ENCODE assay signal across 1 cellular context in the genomic region with DNA sequence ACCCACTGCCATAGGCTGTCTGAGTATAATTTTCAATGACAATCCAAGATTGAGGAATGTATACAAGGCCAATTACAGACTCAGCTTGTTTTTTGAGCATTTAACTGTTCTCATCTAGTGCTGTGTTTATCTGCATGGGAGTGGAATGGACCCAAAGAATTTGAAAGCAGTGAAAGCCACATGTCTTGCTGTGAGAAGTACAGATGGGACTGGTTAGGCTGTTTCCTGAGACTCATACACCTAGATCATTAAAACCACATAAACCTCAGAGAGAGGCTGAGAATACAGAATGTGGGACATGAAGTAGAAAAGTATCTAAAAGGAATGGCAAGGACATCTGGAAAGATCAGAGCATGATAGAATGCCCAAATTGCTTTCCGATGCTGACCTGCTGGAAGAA.
TF ChIP-seq lines count a peak whose summit lies in the region.

No MANE protein-coding gene starts in this region.

TF ChIP-seq in SK-N-SH treated with all-trans-retinoic acid at 6 μM for 48 hours, 23 proteins besides CTCF, POLR2A, EP300 and RAD21 (continued from another document):
- TF ChIP-seq, protein P1, sequence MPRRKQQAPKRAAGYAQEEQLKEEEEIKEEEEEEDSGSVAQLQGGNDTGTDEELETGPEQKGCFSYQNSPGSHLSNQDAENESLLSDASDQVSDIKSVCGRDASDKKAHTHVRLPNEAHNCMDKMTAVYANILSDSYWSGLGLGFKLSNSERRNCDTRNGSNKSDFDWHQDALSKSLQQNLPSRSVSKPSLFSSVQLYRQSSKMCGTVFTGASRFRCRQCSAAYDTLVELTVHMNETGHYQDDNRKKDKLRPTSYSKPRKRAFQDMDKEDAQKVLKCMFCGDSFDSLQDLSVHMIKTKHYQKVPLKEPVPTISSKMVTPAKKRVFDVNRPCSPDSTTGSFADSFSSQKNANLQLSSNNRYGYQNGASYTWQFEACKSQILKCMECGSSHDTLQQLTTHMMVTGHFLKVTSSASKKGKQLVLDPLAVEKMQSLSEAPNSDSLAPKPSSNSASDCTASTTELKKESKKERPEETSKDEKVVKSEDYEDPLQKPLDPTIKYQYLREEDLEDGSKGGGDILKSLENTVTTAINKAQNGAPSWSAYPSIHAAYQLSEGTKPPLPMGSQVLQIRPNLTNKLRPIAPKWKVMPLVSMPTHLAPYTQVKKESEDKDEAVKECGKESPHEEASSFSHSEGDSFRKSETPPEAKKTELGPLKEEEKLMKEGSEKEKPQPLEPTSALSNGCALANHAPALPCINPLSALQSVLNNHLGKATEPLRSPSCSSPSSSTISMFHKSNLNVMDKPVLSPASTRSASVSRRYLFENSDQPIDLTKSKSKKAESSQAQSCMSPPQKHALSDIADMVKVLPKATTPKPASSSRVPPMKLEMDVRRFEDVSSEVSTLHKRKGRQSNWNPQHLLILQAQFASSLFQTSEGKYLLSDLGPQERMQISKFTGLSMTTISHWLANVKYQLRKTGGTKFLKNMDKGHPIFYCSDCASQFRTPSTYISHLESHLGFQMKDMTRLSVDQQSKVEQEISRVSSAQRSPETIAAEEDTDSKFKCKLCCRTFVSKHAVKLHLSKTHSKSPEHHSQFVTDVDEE (CRISPR knock-in tag; IDR thresholded peaks at IDR 0.05) = no peak
- TF ChIP-seq ESRRG (CRISPR knock-in tag; IDR thresholded peaks at IDR 0.05) (no peak), ARNTL (CRISPR knock-in tag; IDR thresholded peaks at IDR 0.05; ENCODE audit: borderline replicate concordance, low read depth) (no peak)
- TF ChIP-seq, protein P2, sequence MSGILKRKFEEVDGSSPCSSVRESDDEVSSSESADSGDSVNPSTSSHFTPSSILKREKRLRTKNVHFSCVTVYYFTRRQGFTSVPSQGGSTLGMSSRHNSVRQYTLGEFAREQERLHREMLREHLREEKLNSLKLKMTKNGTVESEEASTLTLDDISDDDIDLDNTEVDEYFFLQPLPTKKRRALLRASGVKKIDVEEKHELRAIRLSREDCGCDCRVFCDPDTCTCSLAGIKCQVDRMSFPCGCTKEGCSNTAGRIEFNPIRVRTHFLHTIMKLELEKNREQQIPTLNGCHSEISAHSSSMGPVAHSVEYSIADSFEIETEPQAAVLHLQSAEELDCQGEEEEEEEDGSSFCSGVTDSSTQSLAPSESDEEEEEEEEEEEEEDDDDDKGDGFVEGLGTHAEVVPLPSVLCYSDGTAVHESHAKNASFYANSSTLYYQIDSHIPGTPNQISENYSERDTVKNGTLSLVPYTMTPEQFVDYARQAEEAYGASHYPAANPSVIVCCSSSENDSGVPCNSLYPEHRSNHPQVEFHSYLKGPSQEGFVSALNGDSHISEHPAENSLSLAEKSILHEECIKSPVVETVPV (CRISPR knock-in tag; IDR thresholded peaks at IDR 0.05) = no peak
